1 cellular context compared by ENCODE assay signal in genomic region chr6:39114707-39115599, GRCh38.
TF ChIP-seq lines count a peak whose summit lies in the region.

A gene with protein sequence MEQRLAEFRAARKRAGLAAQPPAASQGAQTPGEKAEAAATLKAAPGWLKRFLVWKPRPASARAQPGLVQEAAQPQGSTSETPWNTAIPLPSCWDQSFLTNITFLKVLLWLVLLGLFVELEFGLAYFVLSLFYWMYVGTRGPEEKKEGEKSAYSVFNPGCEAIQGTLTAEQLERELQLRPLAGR (minus strand): TSS chr6:39115186. CDS start chr6:39115089, 97 bp downstream.

TF ChIP-seq in K562, 482 proteins besides CTCF, POLR2A, EP300 and RAD21 (continued from another document and continues in another):
- TF ChIP-seq ZNF395 (CRISPR knock-in tag; IDR thresholded peaks at IDR 0.05): peak; percentile 77; the same call in 1 of the 2 replicates
- TF ChIP-seq SRF (CRISPR knock-in tag; IDR thresholded peaks at IDR 0.05): peak in 1 of 2 experiments; percentile 66; a peak in 1 of 4 replicates
- TF ChIP-seq THRAP3 (IDR thresholded peaks at IDR 0.05; ENCODE audit: borderline replicate concordance): no peak
- TF ChIP-seq, protein P1, sequence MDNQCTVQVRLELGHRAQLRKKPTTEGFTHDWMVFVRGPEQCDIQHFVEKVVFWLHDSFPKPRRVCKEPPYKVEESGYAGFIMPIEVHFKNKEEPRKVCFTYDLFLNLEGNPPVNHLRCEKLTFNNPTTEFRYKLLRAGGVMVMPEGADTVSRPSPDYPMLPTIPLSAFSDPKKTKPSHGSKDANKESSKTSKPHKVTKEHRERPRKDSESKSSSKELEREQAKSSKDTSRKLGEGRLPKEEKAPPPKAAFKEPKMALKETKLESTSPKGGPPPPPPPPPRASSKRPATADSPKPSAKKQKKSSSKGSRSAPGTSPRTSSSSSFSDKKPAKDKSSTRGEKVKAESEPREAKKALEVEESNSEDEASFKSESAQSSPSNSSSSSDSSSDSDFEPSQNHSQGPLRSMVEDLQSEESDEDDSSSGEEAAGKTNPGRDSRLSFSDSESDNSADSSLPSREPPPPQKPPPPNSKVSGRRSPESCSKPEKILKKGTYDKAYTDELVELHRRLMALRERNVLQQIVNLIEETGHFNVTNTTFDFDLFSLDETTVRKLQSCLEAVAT (IDR thresholded peaks at IDR 0.05): peak in 1 of 2 experiments; percentile 89; a peak in 2 of 4 replicates
- peak; percentile 8 for TF ChIP-seq JUND (IDR thresholded peaks at IDR 0.05; ENCODE audit: borderline replicate concordance, low read depth, low read length)
- TF ChIP-seq JUND (tag; IDR thresholded peaks at IDR 0.05; ENCODE audit: borderline replicate concordance, low read depth, low read length): no peak; the same call in 2 of the 3 replicates
- peak; percentile 80; the same call in 1 of the 2 replicates for TF ChIP-seq NFRKB (IDR thresholded peaks at IDR 0.05; ENCODE audit: low read depth)
- TF ChIP-seq EP400 (IDR thresholded peaks at IDR 0.05): peak; percentile 95
- no peak for TF ChIP-seq ZNF696 (CRISPR knock-in tag; conservative IDR thresholded peaks at IDR 0.05)
- TF ChIP-seq, protein P2, sequence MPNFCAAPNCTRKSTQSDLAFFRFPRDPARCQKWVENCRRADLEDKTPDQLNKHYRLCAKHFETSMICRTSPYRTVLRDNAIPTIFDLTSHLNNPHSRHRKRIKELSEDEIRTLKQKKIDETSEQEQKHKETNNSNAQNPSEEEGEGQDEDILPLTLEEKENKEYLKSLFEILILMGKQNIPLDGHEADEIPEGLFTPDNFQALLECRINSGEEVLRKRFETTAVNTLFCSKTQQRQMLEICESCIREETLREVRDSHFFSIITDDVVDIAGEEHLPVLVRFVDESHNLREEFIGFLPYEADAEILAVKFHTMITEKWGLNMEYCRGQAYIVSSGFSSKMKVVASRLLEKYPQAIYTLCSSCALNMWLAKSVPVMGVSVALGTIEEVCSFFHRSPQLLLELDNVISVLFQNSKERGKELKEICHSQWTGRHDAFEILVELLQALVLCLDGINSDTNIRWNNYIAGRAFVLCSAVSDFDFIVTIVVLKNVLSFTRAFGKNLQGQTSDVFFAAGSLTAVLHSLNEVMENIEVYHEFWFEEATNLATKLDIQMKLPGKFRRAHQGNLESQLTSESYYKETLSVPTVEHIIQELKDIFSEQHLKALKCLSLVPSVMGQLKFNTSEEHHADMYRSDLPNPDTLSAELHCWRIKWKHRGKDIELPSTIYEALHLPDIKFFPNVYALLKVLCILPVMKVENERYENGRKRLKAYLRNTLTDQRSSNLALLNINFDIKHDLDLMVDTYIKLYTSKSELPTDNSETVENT (CRISPR knock-in tag; IDR thresholded peaks at IDR 0.05): peak; percentile 17; the same call in 1 of the 2 replicates
- peak; percentile 77 for TF ChIP-seq PCBP1 (IDR thresholded peaks at IDR 0.05; ENCODE audit: low read depth, low read length, poor library complexity, severe bottlenecking)
- TF ChIP-seq ELF1 (tag; IDR thresholded peaks at IDR 0.05): peak; percentile 47; the same call in 1 of the 2 replicates
- no peak for TF ChIP-seq RBM15 (IDR thresholded peaks at IDR 0.05; ENCODE audit: insufficient read depth, low read length)
- TF ChIP-seq ZNF644 (tag; IDR thresholded peaks at IDR 0.05; ENCODE audit: low read depth): peak; percentile 94
- TF ChIP-seq RBFOX2 (IDR thresholded peaks at IDR 0.05; ENCODE audit: low read depth, low read length): peak; percentile 98
- TF ChIP-seq SRSF7 (optimal IDR thresholded peaks at IDR 0.05; ENCODE audit: low read depth, low read length): no peak
- peak; percentile 77 for TF ChIP-seq ELF2 (CRISPR knock-in tag; IDR thresholded peaks at IDR 0.05)
- TF ChIP-seq TAF15 (IDR thresholded peaks at IDR 0.05; ENCODE audit: low read depth, low read length): no peak
- peak; percentile 87 for TF ChIP-seq MTA3 (IDR thresholded peaks at IDR 0.05; ENCODE audit: borderline replicate concordance)
- no peak for TF ChIP-seq POLR2AphosphoS2 (IDR thresholded peaks at IDR 0.05; ENCODE audit: low read length)
- TF ChIP-seq SMARCE1 (IDR thresholded peaks at IDR 0.05): peak; percentile 23; the same call in 1 of the 2 replicates
- TF ChIP-seq TEAD2 (tag; IDR thresholded peaks at IDR 0.05): 0 out of 2 replicates have a peak, but pooled peaks have one; percentile 9
- TF ChIP-seq, protein P3, sequence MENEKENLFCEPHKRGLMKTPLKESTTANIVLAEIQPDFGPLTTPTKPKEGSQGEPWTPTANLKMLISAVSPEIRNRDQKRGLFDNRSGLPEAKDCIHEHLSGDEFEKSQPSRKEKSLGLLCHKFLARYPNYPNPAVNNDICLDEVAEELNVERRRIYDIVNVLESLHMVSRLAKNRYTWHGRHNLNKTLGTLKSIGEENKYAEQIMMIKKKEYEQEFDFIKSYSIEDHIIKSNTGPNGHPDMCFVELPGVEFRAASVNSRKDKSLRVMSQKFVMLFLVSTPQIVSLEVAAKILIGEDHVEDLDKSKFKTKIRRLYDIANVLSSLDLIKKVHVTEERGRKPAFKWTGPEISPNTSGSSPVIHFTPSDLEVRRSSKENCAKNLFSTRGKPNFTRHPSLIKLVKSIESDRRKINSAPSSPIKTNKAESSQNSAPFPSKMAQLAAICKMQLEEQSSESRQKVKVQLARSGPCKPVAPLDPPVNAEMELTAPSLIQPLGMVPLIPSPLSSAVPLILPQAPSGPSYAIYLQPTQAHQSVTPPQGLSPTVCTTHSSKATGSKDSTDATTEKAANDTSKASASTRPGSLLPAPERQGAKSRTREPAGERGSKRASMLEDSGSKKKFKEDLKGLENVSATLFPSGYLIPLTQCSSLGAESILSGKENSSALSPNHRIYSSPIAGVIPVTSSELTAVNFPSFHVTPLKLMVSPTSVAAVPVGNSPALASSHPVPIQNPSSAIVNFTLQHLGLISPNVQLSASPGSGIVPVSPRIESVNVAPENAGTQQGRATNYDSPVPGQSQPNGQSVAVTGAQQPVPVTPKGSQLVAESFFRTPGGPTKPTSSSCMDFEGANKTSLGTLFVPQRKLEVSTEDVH (IDR thresholded peaks at IDR 0.05; ENCODE audit: low read depth, partially characterized antibody): peak; percentile 88
- no peak for TF ChIP-seq PBX2 (CRISPR knock-in tag; IDR thresholded peaks at IDR 0.05; ENCODE audit: low read depth)
- TF ChIP-seq PBX2 (tag; conservative IDR thresholded peaks at IDR 0.05; ENCODE audit: low read depth): peak; percentile 58; the same call in 1 of the 2 replicates
- no peak for TF ChIP-seq RUNX1 (IDR thresholded peaks at IDR 0.05; ENCODE audit: low read depth)
- TF ChIP-seq FOXA3 (CRISPR knock-in tag; conservative IDR thresholded peaks at IDR 0.05 in 1 of 2, IDR thresholded peaks at IDR 0.05 in 1 of 2): peak; percentile 16 to 49; a peak in 3 of 4 replicates
- TF ChIP-seq ATF3 (IDR thresholded peaks at IDR 0.05): no peak; the same call in 1 of the 2 replicates
- TF ChIP-seq ATF3 (CRISPR knock-in tag; conservative IDR thresholded peaks at IDR 0.05): 0 out of 2 replicates have a peak, but pooled peaks have one; percentile 41
- TF ChIP-seq KLF6 (CRISPR knock-in tag; IDR thresholded peaks at IDR 0.05; ENCODE audit: borderline replicate concordance): peak; percentile 76; the same call in 1 of the 2 replicates
- peak; percentile 70 for TF ChIP-seq CREB1 (IDR thresholded peaks at IDR 0.05)
- TF ChIP-seq CREB1 (CRISPR knock-in tag; IDR thresholded peaks at IDR 0.05): peak; percentile 73
- peak in 1 of 2 experiments; percentile 85; a peak in 1 of 3 replicates for TF ChIP-seq CBX3 (IDR thresholded peaks at IDR 0.05; ENCODE audit: borderline replicate concordance in 1 of 2, low read length in 2 of 2)
- peak; percentile 98 for TF ChIP-seq POU5F1 (IDR thresholded peaks at IDR 0.05; ENCODE audit: borderline replicate concordance, low read depth, low read length, partially characterized antibody)
- TF ChIP-seq E2F3 (CRISPR knock-in tag; IDR thresholded peaks at IDR 0.05): peak; percentile 54; the same call in 1 of the 2 replicates
- TF ChIP-seq ZNF764 (CRISPR knock-in tag; IDR thresholded peaks at IDR 0.05; ENCODE audit: low read depth): peak; percentile 48; the same call in 1 of the 2 replicates
- TF ChIP-seq SAP30 (IDR thresholded peaks at IDR 0.05; ENCODE audit: borderline replicate concordance, insufficient read depth, low read depth, low read length, poor library complexity, severe bottlenecking): peak; percentile 10
- peak; percentile 65 for TF ChIP-seq ETV1 (tag; conservative IDR thresholded peaks at IDR 0.05; ENCODE audit: low read depth)
- peak; percentile 63 for TF ChIP-seq TRIM28 (IDR thresholded peaks at IDR 0.05)
- peak; percentile 73 for TF ChIP-seq TAF1 (IDR thresholded peaks at IDR 0.05; ENCODE audit: control insufficient read depth, extremely low read depth, insufficient read depth, low read length, severe bottlenecking)
- TF ChIP-seq PREB (CRISPR knock-in tag; IDR thresholded peaks at IDR 0.05): 0 out of 2 replicates have a peak, but pooled peaks have one; percentile 27
- peak; percentile 53; the same call in 1 of the 2 replicates for TF ChIP-seq KLF13 (tag; IDR thresholded peaks at IDR 0.05; ENCODE audit: borderline replicate concordance, low read depth)
- TF ChIP-seq RB1 (IDR thresholded peaks at IDR 0.05; ENCODE audit: low read depth): peak; percentile 94
- TF ChIP-seq ZZZ3 (IDR thresholded peaks at IDR 0.05): 0 out of 2 replicates have a peak, but pooled peaks have one; percentile 84
- peak in 1 of 2 experiments; percentile 91 for TF ChIP-seq MAZ (CRISPR knock-in tag; conservative IDR thresholded peaks at IDR 0.05 in 1 of 2, IDR thresholded peaks at IDR 0.05 in 1 of 2)
- peak; percentile 64; the same call in 1 of the 2 replicates for TF ChIP-seq NCOA1 (IDR thresholded peaks at IDR 0.05; ENCODE audit: low read depth)
- TF ChIP-seq ZNF263 (CRISPR knock-in tag; IDR thresholded peaks at IDR 0.05; ENCODE audit: borderline replicate concordance): peak; percentile 31; the same call in 1 of the 2 replicates
- TF ChIP-seq ARID1B (IDR thresholded peaks at IDR 0.05): peak; percentile 61; the same call in 1 of the 2 replicates
- no peak for TF ChIP-seq HDAC3 (IDR thresholded peaks at IDR 0.05; ENCODE audit: borderline replicate concordance, partially characterized antibody)
- TF ChIP-seq RAD51 (IDR thresholded peaks at IDR 0.05; ENCODE audit: borderline replicate concordance, low read depth): 0 out of 2 replicates have a peak, but pooled peaks have one; percentile 9
- peak; percentile 88; the same call in 1 of the 2 replicates for TF ChIP-seq FOXK1 (CRISPR knock-in tag; IDR thresholded peaks at IDR 0.05; ENCODE audit: borderline replicate concordance)
- peak; percentile 66 for TF ChIP-seq POLR2H (tag; IDR thresholded peaks at IDR 0.05; ENCODE audit: low read depth)
- 0 out of 2 replicates have a peak, but pooled peaks have one; percentile 23 for TF ChIP-seq ZNF212 (CRISPR knock-in tag; IDR thresholded peaks at IDR 0.05)
- TF ChIP-seq CAMTA2 (CRISPR knock-in tag; conservative IDR thresholded peaks at IDR 0.05): peak; percentile 37; the same call in 1 of the 2 replicates
- TF ChIP-seq ZNF76 (CRISPR knock-in tag; IDR thresholded peaks at IDR 0.05; ENCODE audit: borderline replicate concordance): 0 out of 2 replicates have a peak, but pooled peaks have one; percentile 49
- TF ChIP-seq, protein P4, sequence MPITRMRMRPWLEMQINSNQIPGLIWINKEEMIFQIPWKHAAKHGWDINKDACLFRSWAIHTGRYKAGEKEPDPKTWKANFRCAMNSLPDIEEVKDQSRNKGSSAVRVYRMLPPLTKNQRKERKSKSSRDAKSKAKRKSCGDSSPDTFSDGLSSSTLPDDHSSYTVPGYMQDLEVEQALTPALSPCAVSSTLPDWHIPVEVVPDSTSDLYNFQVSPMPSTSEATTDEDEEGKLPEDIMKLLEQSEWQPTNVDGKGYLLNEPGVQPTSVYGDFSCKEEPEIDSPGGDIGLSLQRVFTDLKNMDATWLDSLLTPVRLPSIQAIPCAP (CRISPR knock-in tag; IDR thresholded peaks at IDR 0.05; ENCODE audit: borderline replicate concordance): 0 out of 2 replicates have a peak, but pooled peaks have one; percentile 60
- peak; percentile 80; the same call in 1 of the 2 replicates for TF ChIP-seq GTF2F1 (IDR thresholded peaks at IDR 0.05; ENCODE audit: low read depth, low read length)
